ENCODE assay signal across 14 cellular contexts in genomic region chr3:16840111-16840444, GRCh38. TPM values are rescaled to one million over a fixed set of nuclear protein-coding genes. Genes with fewer than 3 reads are reported as not detected.
DNase-seq lines count a peak whose midpoint lies in the region; ATAC-seq and TF ChIP-seq lines count a peak whose summit lies in the region.
"Had no signal": no experiment of that assay in that cellular context is flagged by ENCODE, and none has a peak within 500 bp of the region (broad histone marks: within the 10 kb centered on the region; RNA-seq: fewer than 3 reads in every experiment).

No MANE protein-coding gene starts in this region.

- no peak for ATAC-seq in CD4-positive, alpha-beta T cell (ENCODE audit: poor library complexity)
- ATAC-seq in GM19455 (IDR thresholded peaks at IDR 0.05; ENCODE audit: unreplicated experiment) (no peak), GM18909 (IDR thresholded peaks at IDR 0.05; ENCODE audit: poor library complexity, unreplicated experiment) (no peak)
- ATAC-seq: HCT116, Panc1 had no signal

- H3K9me3 Mint-ChIP-seq in CD4-positive, alpha-beta T cell, result no peaks in the 10 kb centered on the region
- H3K9me3 Mint-ChIP-seq in glutamatergic neuron (ENCODE audit: unreplicated experiment), result peaks cover 12% of the 10 kb centered on the region

- peak overlapping the region; percentile 97 for H3K27ac Mint-ChIP-seq in CD4-positive, alpha-beta T cell
- H3K27ac Mint-ChIP-seq in glutamatergic neuron (ENCODE audit: unreplicated experiment), result peak overlapping the region; percentile 86

- no peaks in the 10 kb centered on the region for H3K36me3 Mint-ChIP-seq in CD4-positive, alpha-beta T cell (ENCODE audit: low read depth)
- no peaks in the 10 kb centered on the region for H3K36me3 Mint-ChIP-seq in glutamatergic neuron (ENCODE audit: unreplicated experiment)

- CTCF ChIA-PET in CD4-positive, alpha-beta T cell (lab: Charles Lee), result no interaction called here

- DNase-seq in A172 (ENCODE audit: low spot score), result peak; percentile 18
- DNase-seq in CD4-positive, alpha-beta T cell, result no peak
- DNase-seq in NCI-H226, result peak; percentile 51
- DNase-seq in glutamatergic neuron, result no peak
- DNase-seq in KG1 (lab: John Stamatoyannopoulos, UW), result no peak
- no peak for DNase-seq in cerebellar nuclear complex (lab: John Stamatoyannopoulos, UW)
- DNase-seq: NCI-H146, NCI-H345, NCI-H526 treated with DMSO at 0.1 percent for 48 hours, SHP77 had no signal

- intact Hi-C loops in CD4-positive, alpha-beta T cell (cut with DNase I, micrococcal nuclease), result loop anchor here in 1 of 2 experiments (10.0 kb wide), 1 partner anchor 575 kb away; the partner anchor contains the start of genes DPH3 and OXNAD1

- H3K4me1 Mint-ChIP-seq in CD4-positive, alpha-beta T cell (ENCODE audit: low read depth), result peaks cover 83% of the 10 kb centered on the region
- peaks cover 50% of the 10 kb centered on the region for H3K4me1 Mint-ChIP-seq in glutamatergic neuron (ENCODE audit: low read depth, unreplicated experiment)

- H3K9me3 ChIP-seq in CD4-positive, alpha-beta T cell (ENCODE audit: control insufficient read depth, low read length), result no peaks in the 10 kb centered on the region

- no peak for TF ChIP-seq CTCF in CD4-positive, alpha-beta T cell (IDR thresholded peaks at IDR 0.05)
- TF ChIP-seq CTCF in glutamatergic neuron (IDR thresholded peaks at IDR 0.05; ENCODE audit: partially characterized antibody, unreplicated experiment), result no peak

- no peaks in the 10 kb centered on the region for H3K27me3 Mint-ChIP-seq in CD4-positive, alpha-beta T cell
- peaks cover 6% of the 10 kb centered on the region for H3K27me3 Mint-ChIP-seq in glutamatergic neuron (ENCODE audit: unreplicated experiment)

- no peak overlapping the region for H3K4me3 Mint-ChIP-seq in CD4-positive, alpha-beta T cell
- H3K4me3 Mint-ChIP-seq in glutamatergic neuron (ENCODE audit: unreplicated experiment), result no peak overlapping the region

- H3K27ac ChIP-seq in CD4-positive, alpha-beta T cell (ENCODE audit: low read depth, low read length), result no peak overlapping the region

- POLR2A ChIA-PET in CD4-positive, alpha-beta T cell (lab: Charles Lee), result interaction anchor here (1.0 to 4.4 kb wide), 3 partner anchors 9 to 47 kb away, joined by 4 to 137 read pairs (median 7); partner anchors contain the start of gene PLCL2

- no peaks in the 10 kb centered on the region for H3K27me3 ChIP-seq in CD4-positive, alpha-beta T cell (ENCODE audit: control insufficient read depth, insufficient read depth, low read length)

RNA-seq across cellular contexts. Expression of gene PLCL2, which starts 44.7 kb away (rescaled TPM):
- 3.3 and 4.0 TPM in 2 replicates for total RNA-seq in A172 (2014; rRNA removed; shearing (Covaris generic))
- 10 to 100 TPM; 35.1 to 36.3 TPM for total RNA-seq in CD4-positive, alpha-beta T cell
- total RNA-seq in glutamatergic neuron (ENCODE audit: unreplicated experiment), result 71.1 TPM

Comparison
In these comparisons a context has a peak if more than half of its experiments do, and no peak if none do; other contexts are left out.
1. DNase-seq: peak in A172 (single experiment) and NCI-H226 (single experiment); none in CD4-positive, alpha-beta T cell (0 of 10), glutamatergic neuron (single experiment), KG1 (single experiment) and cerebellar nuclear complex (0 of 2).